In genomic region chr15:48507416-48508065, GRCh38 we compare ENCODE assay signal across 8 cellular contexts.
DNase-seq lines count a peak whose midpoint lies in the region; ATAC-seq, FAIRE-seq and TF ChIP-seq lines count a peak whose summit lies in the region.

No MANE protein-coding gene starts in this region.

- H3K4me3 ChIP-seq in pancreas: no peak overlapping the region

- H3K4me1 ChIP-seq in pancreas: no peaks in the 10 kb centered on the region

- no peak overlapping the region for H3K27ac ChIP-seq in pancreas

- peak; percentile 25 for DNase-seq in NCI-H146 (lab: John Stamatoyannopoulos, UW)
- no peak for DNase-seq in NCI-H146 treated with DMSO at 0.1 percent for 48 hours (lab: John Stamatoyannopoulos, UW; ENCODE audit: unreplicated experiment)
- DNase-seq in HS-27A (ENCODE audit: low read depth): peak; percentile 23
- DNase-seq in fibroblast of the conjunctiva (ENCODE audit: low read depth): peak; percentile 72
- peak in 3 of 6 donors; percentile 6 to 22 (median 20) for DNase-seq in pancreas
- no peak for DNase-seq in activated naive CD4-positive, alpha-beta T cell treated with anti-CD3 and anti-CD28 coated beads, Interleukin-2, amount 50 U/mL, for 16 hours

- FAIRE-seq in pancreas (lab: Jason Lieb, UNC): no peak

- no peaks in the 10 kb centered on the region for H3K27me3 ChIP-seq in pancreas

- TF ChIP-seq CTCF in pancreas (IDR thresholded peaks at IDR 0.05): peak; percentile 25 to 61 (median 39)

- H3K9me3 ChIP-seq in pancreas: no peaks in the 10 kb centered on the region

- ATAC-seq in GM19455 (IDR thresholded peaks at IDR 0.05; ENCODE audit: unreplicated experiment): peak; percentile 90
- ATAC-seq in SK-N-SH treated with all-trans-retinoic acid at 6 μM for 48 hours: peak; percentile 93
- ATAC-seq in pancreas: peak; percentile 55 to 88 (median 80)

- 28 to 45% methylated on average over 2 of the region's 2 CpGs for WGBS in pancreas, 2 donors

- H3K36me3 ChIP-seq in pancreas: no peaks in the 10 kb centered on the region

- intact Hi-C loops in pancreas (cut with DNase I): no loop called here

TF ChIP-seq in SK-N-SH treated with all-trans-retinoic acid at 6 μM for 48 hours, 23 proteins besides CTCF, POLR2A, EP300 and RAD21:
- no peak for TF ChIP-seq PATZ1 (CRISPR knock-in tag; IDR thresholded peaks at IDR 0.05; ENCODE audit: borderline replicate concordance)
- TF ChIP-seq OSR1 (CRISPR knock-in tag; IDR thresholded peaks at IDR 0.05): no peak
- no peak for TF ChIP-seq POU6F1 (CRISPR knock-in tag; IDR thresholded peaks at IDR 0.05; ENCODE audit: borderline replicate concordance, low read depth)
- TF ChIP-seq GLIS3 (CRISPR knock-in tag; IDR thresholded peaks at IDR 0.05): no peak
- no peak for TF ChIP-seq SNAI2 (CRISPR knock-in tag; IDR thresholded peaks at IDR 0.05)
- no peak for TF ChIP-seq PPARA (CRISPR knock-in tag; IDR thresholded peaks at IDR 0.05; ENCODE audit: borderline replicate concordance)
- no peak for TF ChIP-seq TSHZ2 (CRISPR knock-in tag; IDR thresholded peaks at IDR 0.05)
- TF ChIP-seq ARNTL (CRISPR knock-in tag; IDR thresholded peaks at IDR 0.05; ENCODE audit: borderline replicate concordance, low read depth): no peak
- TF ChIP-seq ZNF70 (CRISPR knock-in tag; IDR thresholded peaks at IDR 0.05): no peak
- no peak for TF ChIP-seq BACH2 (CRISPR knock-in tag; IDR thresholded peaks at IDR 0.05; ENCODE audit: borderline replicate concordance)
- no peak for TF ChIP-seq CSRNP3 (CRISPR knock-in tag; IDR thresholded peaks at IDR 0.05)
- TF ChIP-seq RARB (CRISPR knock-in tag; IDR thresholded peaks at IDR 0.05): no peak
- no peak for TF ChIP-seq TCF4 (CRISPR knock-in tag; IDR thresholded peaks at IDR 0.05; ENCODE audit: borderline replicate concordance)
- no peak for TF ChIP-seq CREB5 (CRISPR knock-in tag; IDR thresholded peaks at IDR 0.05; ENCODE audit: low read depth)
- TF ChIP-seq ZNF565 (CRISPR knock-in tag; conservative IDR thresholded peaks at IDR 0.05; ENCODE audit: low read depth): no peak

Comparison
In these comparisons a context has a peak if more than half of its experiments do, and no peak if none do; other contexts are left out.
1. DNase-seq: peak in NCI-H146 (single experiment), HS-27A (single experiment) and fibroblast of the conjunctiva (single experiment); none in NCI-H146 treated with DMSO at 0.1 percent for 48 hours (single experiment) and activated naive CD4-positive, alpha-beta T cell treated with anti-CD3 and anti-CD28 coated beads, Interleukin-2, amount 50 U/mL, for 16 hours (single experiment).
2. Peak in every context shown above with its lines, with median percentiles within 50 percentile points of each other: ATAC-seq.